In the genomic region with DNA sequence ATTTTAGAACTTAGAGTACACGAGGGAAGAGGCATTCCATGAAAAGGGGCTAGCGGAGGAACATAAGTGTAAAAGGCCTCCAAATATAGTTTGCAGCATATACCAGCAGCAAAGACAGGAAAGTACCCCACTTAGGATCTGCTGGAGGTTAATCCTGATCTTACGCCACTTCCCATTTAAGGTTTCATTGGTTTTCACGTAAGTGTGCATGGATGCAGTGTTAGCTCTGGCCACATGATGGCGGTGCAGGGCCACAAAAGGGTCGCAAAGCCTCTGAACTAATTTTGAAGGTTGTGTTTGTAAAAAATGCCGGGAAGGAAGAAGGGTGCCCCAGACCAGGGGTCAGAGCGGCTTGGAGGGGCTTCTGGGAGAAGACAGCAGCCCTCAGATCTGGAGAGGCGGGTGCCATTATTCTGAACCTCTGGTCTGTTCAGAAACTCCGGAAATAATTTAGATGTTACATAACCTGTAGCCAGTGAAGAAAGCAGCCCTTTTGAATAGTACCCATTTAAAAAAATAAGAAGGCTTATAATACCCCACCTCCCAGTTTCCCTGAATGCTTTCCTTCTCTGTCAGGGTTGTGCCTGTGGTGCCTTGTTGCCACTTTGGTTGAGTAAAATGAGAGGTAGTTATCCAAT, we compare ENCODE assay signal across 8 cellular contexts. TPM values are rescaled to one million over a fixed set of nuclear protein-coding genes. Genes with fewer than 3 reads are reported as not detected.
DNase-seq lines count a peak whose midpoint lies in the region; ATAC-seq and TF ChIP-seq lines count a peak whose summit lies in the region.

No MANE protein-coding gene starts in this region.

- CTCF ChIA-PET in Caco-2 (lab: Charles Lee) = no interaction called here

- H3K27ac Mint-ChIP-seq in Caco-2 (ENCODE audit: unreplicated experiment) = no peak overlapping the region
- no peak overlapping the region for H3K27ac Mint-ChIP-seq in endothelial cell (ENCODE audit: unreplicated experiment)

- no peaks in the 10 kb centered on the region for H3K4me1 ChIP-seq in Caco-2
- no peaks in the 10 kb centered on the region for H3K4me1 ChIP-seq in mucosa of descending colon (ENCODE audit: low read depth)

- TF ChIP-seq CTCF in Caco-2 (IDR thresholded peaks at IDR 0.05; ENCODE audit: insufficient read depth in 1 of 2, low read depth in 1 of 2, low read length in 1 of 2, severe bottlenecking in 1 of 2, unreplicated experiment in 1 of 2) (peak; percentile 91 to 93), endothelial cell (IDR thresholded peaks at IDR 0.05; ENCODE audit: unreplicated experiment) (peak; percentile 97), mucosa of descending colon (IDR thresholded peaks at IDR 0.05) (peak; percentile 84)

- H3K4me1 Mint-ChIP-seq in Caco-2 (ENCODE audit: low read depth, unreplicated experiment) = no peaks in the 10 kb centered on the region
- peaks cover 21% of the 10 kb centered on the region for H3K4me1 Mint-ChIP-seq in endothelial cell (ENCODE audit: unreplicated experiment)

- BruUV-seq in Caco-2 (replicated peaks; lab: Mats Ljungman, UMichigan) = no TSS peak

- DNase-seq in Caco-2 (peak; percentile 57 to 67), HK-2 (ENCODE audit: unreplicated experiment) (peak; percentile 68), NCI-H82 (lab: John Stamatoyannopoulos, UW) (peak; percentile 84), endothelial cell (ENCODE audit: low spot score) (peak; percentile 72), mucosa of descending colon (peak; percentile 72 to 85 (median 83))
- peak; percentile 76 for DNase-seq in activated CD8-positive, alpha-beta memory T cell treated with anti-CD3 and anti-CD28 coated beads for 24 hours
- peak; percentile 2 to 16 for DNase-seq in stimulated activated CD8-positive, alpha-beta memory T cell treated with anti-CD3 and anti-CD28 coated beads, Interleukin-7, amount 100 ng/mL, for 1 hour (ENCODE audit: low read depth in 2 of 2)

- H3K36me3 Mint-ChIP-seq in Caco-2 (ENCODE audit: insufficient read depth, unreplicated experiment) = no peaks in the 10 kb centered on the region
- no peaks in the 10 kb centered on the region for H3K36me3 Mint-ChIP-seq in endothelial cell (ENCODE audit: low read depth, unreplicated experiment)

- no peaks in the 10 kb centered on the region for H3K9me3 ChIP-seq in Caco-2
- no peaks in the 10 kb centered on the region for H3K9me3 ChIP-seq in mucosa of descending colon

- no peak overlapping the region for H3K4me3 Mint-ChIP-seq in Caco-2 (ENCODE audit: unreplicated experiment)
- no peak overlapping the region for H3K4me3 Mint-ChIP-seq in endothelial cell (ENCODE audit: unreplicated experiment)

- H3K27me3 Mint-ChIP-seq in Caco-2 (ENCODE audit: insufficient read depth, unreplicated experiment) (peaks cover 10% of the 10 kb centered on the region), endothelial cell (ENCODE audit: unreplicated experiment) (no peaks in the 10 kb centered on the region)

- peak; percentile 79 for ATAC-seq in GM21360 (IDR thresholded peaks at IDR 0.05; ENCODE audit: unreplicated experiment)
- ATAC-seq in mucosa of descending colon = peak; percentile 94

- POLR2A ChIA-PET in Caco-2 (lab: Charles Lee) = no interaction called here

- no peaks in the 10 kb centered on the region; the same call in 1 of the 2 replicates for H3K27me3 ChIP-seq in Caco-2 (replicated peaks; ENCODE audit: control insufficient read depth, insufficient read depth, low read length)

- H3K9me3 Mint-ChIP-seq in Caco-2 (ENCODE audit: unreplicated experiment) = no peaks in the 10 kb centered on the region
- no peaks in the 10 kb centered on the region for H3K9me3 Mint-ChIP-seq in endothelial cell (ENCODE audit: unreplicated experiment)

- no peaks in the 10 kb centered on the region for H3K36me3 ChIP-seq in Caco-2 (ENCODE audit: control insufficient read depth, insufficient read depth, low read length)
- no peaks in the 10 kb centered on the region for H3K36me3 ChIP-seq in mucosa of descending colon (ENCODE audit: low read depth)

- no peak overlapping the region for H3K4me3 ChIP-seq in Caco-2 (ENCODE audit: low read depth, low read length)
- no peak overlapping the region for H3K4me3 ChIP-seq in mucosa of descending colon

- intact Hi-C loops in Caco-2 (cut with micrococcal nuclease; ENCODE audit: unreplicated experiment) = loop anchor here (1.0 to 5.0 kb wide), 3 partner anchors 138 to 526 kb away; no protein-coding TSS in a partner anchor
- intact Hi-C loops in mucosa of descending colon (cut with DNase I, micrococcal nuclease) = no loop called here

RNA-seq across cellular contexts. Expression of gene TLR4, which starts 59.5 kb away (rescaled TPM):
- total RNA-seq in Caco-2 (2022) = not detected in 2 replicates
- total RNA-seq in endothelial cell (ENCODE audit: unreplicated experiment) = 7.9 TPM
- total RNA-seq in mucosa of descending colon = 10 to 100 TPM in 2 of 3 donors, 1 to 10 TPM in 1; 6.9 to 16.1 (median 14.9) TPM

Comparison
In these comparisons a context has a peak if more than half of its experiments do, and no peak if none do; other contexts are left out.
1. DNase-seq: peak in every context shown above with its lines; median percentile 84 in NCI-H82; 83 in mucosa of descending colon; 76 in activated CD8-positive, alpha-beta memory T cell treated with anti-CD3 and anti-CD28 coated beads for 24 hours; 72 in endothelial cell; 68 in HK-2; 62 in Caco-2; 9 in stimulated activated CD8-positive, alpha-beta memory T cell treated with anti-CD3 and anti-CD28 coated beads, Interleukin-7, amount 100 ng/mL, for 1 hour.